Comparison of ENCODE assay signal across 1 cellular context in genomic region chr11:67503119-67504022, GRCh38.
TF ChIP-seq lines count a peak whose summit lies in the region.

No MANE protein-coding gene starts in this region.

TF ChIP-seq in IMR-90, 13 proteins besides CTCF, POLR2A, EP300 and RAD21:
- TF ChIP-seq USF2 (IDR thresholded peaks at IDR 0.05; ENCODE audit: low read depth, low read length) = no peak
- TF ChIP-seq BHLHE40 (IDR thresholded peaks at IDR 0.05; ENCODE audit: low read depth, low read length) = no peak
